Comparison of ENCODE assay signal across 8 cellular contexts in the genomic region with DNA sequence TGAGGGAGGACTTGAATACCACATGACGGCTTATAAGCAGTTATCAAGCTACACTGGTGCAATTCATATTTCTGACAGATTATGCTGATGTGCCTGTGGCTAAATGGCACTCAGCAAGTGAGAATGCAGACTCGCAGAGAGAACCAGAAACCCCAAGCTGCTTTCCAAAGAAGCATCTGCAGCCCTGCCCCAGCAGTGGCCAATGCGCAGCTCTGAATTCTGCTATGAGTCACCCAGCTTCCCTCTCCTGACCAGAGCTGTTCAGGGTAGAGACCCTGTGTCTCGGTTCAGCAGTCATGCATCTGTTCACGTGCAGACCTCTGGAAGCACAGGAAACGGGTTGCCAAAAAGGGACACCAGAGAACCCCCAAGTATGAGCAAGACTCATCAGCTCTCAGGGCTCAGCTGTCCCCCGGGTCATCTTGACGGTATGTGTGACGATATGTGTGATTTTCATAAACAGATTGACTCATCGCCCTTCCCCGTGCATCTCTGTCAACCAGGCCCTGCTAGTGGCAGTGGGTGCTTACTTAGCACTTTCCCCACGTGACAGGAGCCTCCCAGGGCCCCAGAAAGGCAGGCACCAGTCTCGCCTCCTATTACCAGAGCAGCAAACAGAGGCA.
DNase-seq lines count a peak whose midpoint lies in the region; ATAC-seq and TF ChIP-seq lines count a peak whose summit lies in the region.

No MANE protein-coding gene starts in this region.

- H3K9ac ChIP-seq in skeletal muscle tissue (ENCODE audit: low read depth in 1 of 3, low read length in 3 of 3) = peak overlapping the region; percentile 1 to 75 (median 66)

- DNase-seq in SIG-M5 treated with dmso at 0.1 percent for 504 hours (lab: John Stamatoyannopoulos, UW; ENCODE audit: unreplicated experiment) (peak; percentile 96), cardiac muscle cell (ENCODE audit: low read depth in 1 of 2, low spot score in 1 of 2) (peak in 1 of 2 donors; percentile 87), NCI-H2107 treated with DMSO at 0.1 percent for 48 hours (lab: John Stamatoyannopoulos, UW; ENCODE audit: unreplicated experiment) (no peak)
- DNase-seq in activated naive CD4-positive, alpha-beta T cell treated with anti-CD3 and anti-CD28 coated beads, Interleukin-2, amount 50 U/mL, for 16 hours = peak; percentile 83

- no peak for TF ChIP-seq CTCF in cardiac muscle cell (IDR thresholded peaks at IDR 0.05; ENCODE audit: low read depth, low read length)

- no peaks in the 10 kb centered on the region for H3K36me3 ChIP-seq in ACC112 (ENCODE audit: insufficient read depth, low read length)
- H3K36me3 ChIP-seq in cardiac muscle cell = no peaks in the 10 kb centered on the region
- no peaks in the 10 kb centered on the region for H3K36me3 ChIP-seq in skeletal muscle tissue (ENCODE audit: control insufficient read depth in 3 of 3, insufficient read depth in 3 of 3, low read length in 3 of 3)

- H3K27ac ChIP-seq in ACC112 (ENCODE audit: low read depth, low read length) (peak overlapping the region; percentile 79), cardiac muscle cell (peak overlapping the region; percentile 91), skeletal muscle tissue (ENCODE audit: low read depth, low read length) (peak overlapping the region; percentile 85)

- no peaks in the 10 kb centered on the region for H3K79me2 ChIP-seq in ACC112 (ENCODE audit: control insufficient read depth, insufficient read depth, low read length, unreplicated experiment)

- ATAC-seq in GM19023 (IDR thresholded peaks at IDR 0.05; ENCODE audit: unreplicated experiment) (peak; percentile 94), HG03175 (IDR thresholded peaks at IDR 0.05; ENCODE audit: unreplicated experiment) (peak; percentile 95)

- H2AFZ ChIP-seq in ACC112 (ENCODE audit: low read length, unreplicated experiment) = no peak overlapping the region

- H3K4me3 ChIP-seq in ACC112 (ENCODE audit: low read depth, low read length) = peak overlapping the region; percentile 32; the same call in 1 of the 2 replicates
- no peak overlapping the region for H3K4me3 ChIP-seq in cardiac muscle cell
- H3K4me3 ChIP-seq in skeletal muscle tissue (ENCODE audit: low read length in 3 of 3) = peak overlapping the region; percentile 20 to 37 (median 29)

- H3K4me1 ChIP-seq in ACC112 (ENCODE audit: control insufficient read depth, insufficient read depth, low read length, unreplicated experiment) (peaks cover 38% of the 10 kb centered on the region), cardiac muscle cell (ENCODE audit: low read depth) (peaks cover 57% of the 10 kb centered on the region), skeletal muscle tissue (ENCODE audit: control insufficient read depth in 3 of 3, insufficient read depth in 3 of 3, low read length in 3 of 3) (peaks cover 12 to 100% (median 98%) of the 10 kb centered on the region in 3 donors)

- no peaks in the 10 kb centered on the region for H3K27me3 ChIP-seq in ACC112 (ENCODE audit: insufficient read depth, low read length)
- no peaks in the 10 kb centered on the region for H3K27me3 ChIP-seq in cardiac muscle cell
- no peaks in the 10 kb centered on the region for H3K27me3 ChIP-seq in skeletal muscle tissue (ENCODE audit: control insufficient read depth in 3 of 3, insufficient read depth in 3 of 3, low read length in 3 of 3)

- H3K9me3 ChIP-seq in cardiac muscle cell (ENCODE audit: low read depth) = no peaks in the 10 kb centered on the region
- H3K9me3 ChIP-seq in skeletal muscle tissue (ENCODE audit: control insufficient read depth in 3 of 3, low read length in 3 of 3) = no peaks in the 10 kb centered on the region
